Comparison of ENCODE assay signal across 8 cellular contexts in the genomic region with DNA sequence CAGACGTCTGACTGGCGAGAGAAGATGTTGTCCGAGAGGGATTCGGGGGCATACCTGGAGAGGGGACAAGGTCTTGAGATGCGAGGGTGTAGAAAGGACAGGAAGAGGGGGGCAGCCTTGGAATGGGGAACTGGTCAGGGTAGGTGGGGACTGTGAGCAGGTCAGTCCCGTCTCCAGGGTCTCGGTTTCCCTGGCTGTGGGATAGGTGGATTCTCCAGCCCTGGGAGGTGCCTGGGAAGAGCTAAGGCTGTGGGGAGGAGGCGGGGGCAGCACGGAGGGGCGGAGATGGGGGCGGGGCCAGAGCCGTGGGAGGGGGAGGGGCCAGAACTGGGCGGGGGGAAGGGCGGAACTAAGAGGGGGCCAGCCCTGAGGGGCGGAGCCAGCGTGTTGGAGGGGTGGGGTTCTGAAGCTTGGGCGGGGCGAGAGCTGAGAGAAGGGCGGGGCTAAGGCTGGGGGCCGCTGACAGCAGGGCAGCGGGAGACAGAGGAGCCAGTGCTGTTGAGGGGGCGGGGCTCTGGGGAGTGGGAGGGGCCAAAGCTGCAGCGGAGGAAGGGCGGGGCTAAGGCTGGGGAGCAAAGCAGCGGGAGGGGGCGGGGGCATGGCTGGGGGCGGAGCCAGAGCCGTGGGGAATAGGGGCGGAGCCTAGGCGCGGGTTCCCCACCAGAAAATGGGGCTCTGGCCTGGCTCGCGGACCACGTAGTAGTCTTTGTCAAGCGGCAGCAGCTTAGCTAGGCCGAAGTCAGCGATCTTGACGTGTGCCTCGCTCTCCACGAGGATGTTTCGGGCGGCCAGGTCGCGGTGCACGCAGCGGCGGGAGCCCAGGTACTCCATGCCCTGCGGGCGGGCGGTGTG. TPM values are rescaled to one million over a fixed set of nuclear protein-coding genes. Genes with fewer than 3 reads are reported as not detected.
DNase-seq lines count a peak whose midpoint lies in the region; ATAC-seq and TF ChIP-seq lines count a peak whose summit lies in the region.

No MANE protein-coding gene starts in this region.

- ATAC-seq in activated T-helper 17 cell treated with anti-CD3 and anti-CD28 coated beads, Interleukin-2, amount 50 U/mL, for 72 hours (replicated peaks) = peak; percentile 71
- ATAC-seq in HG03039 (IDR thresholded peaks at IDR 0.05; ENCODE audit: unreplicated experiment) = no peak

- no peak overlapping the region for H3K4me3 Mint-ChIP-seq in activated T-helper 17 cell treated with anti-CD3 and anti-CD28 coated beads, Interleukin-2, amount 50 U/mL, for 72 hours

- H3K4me3 ChIP-seq in osteoblast (ENCODE audit: insufficient read depth, low read length) = no peak overlapping the region

- H3K79me2 ChIP-seq in osteoblast (ENCODE audit: insufficient read depth, low read length) = no peaks in the 10 kb centered on the region

- no peaks in the 10 kb centered on the region for H3K4me1 ChIP-seq in osteoblast (ENCODE audit: insufficient read depth, low read length)

- H2AFZ ChIP-seq in osteoblast (ENCODE audit: low read length) = no peak overlapping the region

- no peak overlapping the region for H3K27ac ChIP-seq in osteoblast (ENCODE audit: low read depth, low read length)

- no peaks in the 10 kb centered on the region for H3K27me3 Mint-ChIP-seq in activated T-helper 17 cell treated with anti-CD3 and anti-CD28 coated beads, Interleukin-2, amount 50 U/mL, for 72 hours

- H3K9me3 Mint-ChIP-seq in activated T-helper 17 cell treated with anti-CD3 and anti-CD28 coated beads, Interleukin-2, amount 50 U/mL, for 72 hours = no peaks in the 10 kb centered on the region

- TF ChIP-seq CTCF in osteoblast (IDR thresholded peaks at IDR 0.05; ENCODE audit: extremely low read depth, low read depth, low read length) = no peak

- no peaks in the 10 kb centered on the region for H4K20me1 ChIP-seq in osteoblast (ENCODE audit: insufficient read depth, low read length)

- no peaks in the 10 kb centered on the region for H3K27me3 ChIP-seq in osteoblast (ENCODE audit: insufficient read depth, low read length)

- no peaks in the 10 kb centered on the region for H3K36me3 ChIP-seq in osteoblast (ENCODE audit: insufficient read depth, low read length)

- no peak overlapping the region for H3K4me2 ChIP-seq in osteoblast (ENCODE audit: insufficient read depth, low read length)

- peak; percentile 83 for DNase-seq in NCI-H1436 (lab: John Stamatoyannopoulos, UW)
- no peak for DNase-seq in NCI-H1436 treated with DMSO at 0.1 percent for 48 hours (lab: John Stamatoyannopoulos, UW)
- peak; percentile 18 for DNase-seq in NCI-H345 treated with DMSO at 0.1 percent for 48 hours (lab: John Stamatoyannopoulos, UW; ENCODE audit: unreplicated experiment)
- peak; percentile 62 for DNase-seq in germinal center (ENCODE audit: low spot score)
- peak; percentile 94 for DNase-seq in osteoblast (ENCODE audit: insufficient read length, low spot score, missing footprints)
- no peak for DNase-seq in activated gamma-delta T cell (lab: John Stamatoyannopoulos, UW)

- H3K4me1 Mint-ChIP-seq in activated T-helper 17 cell treated with anti-CD3 and anti-CD28 coated beads, Interleukin-2, amount 50 U/mL, for 72 hours = peaks cover 13% of the 10 kb centered on the region

- no peaks in the 10 kb centered on the region for H3K9me3 ChIP-seq in osteoblast (ENCODE audit: low read depth, low read length)

- H3K36me3 Mint-ChIP-seq in activated T-helper 17 cell treated with anti-CD3 and anti-CD28 coated beads, Interleukin-2, amount 50 U/mL, for 72 hours (ENCODE audit: low read depth) = peaks cover 97% of the 10 kb centered on the region

- no peak overlapping the region for H3K27ac Mint-ChIP-seq in activated T-helper 17 cell treated with anti-CD3 and anti-CD28 coated beads, Interleukin-2, amount 50 U/mL, for 72 hours

RNA-seq across cellular contexts. Expression of a gene that starts 9.5 kb away (rescaled TPM):
- total RNA-seq in activated T-helper 17 cell treated with anti-CD3 and anti-CD28 coated beads, Interleukin-2, amount 50 U/mL, for 72 hours = 1 to 10 TPM; 7.6 to 8.3 TPM
- not detected in 2 replicates for total RNA-seq in osteoblast

RNA-seq across cellular contexts. Expression of a gene that starts 17.0 kb away (rescaled TPM):
- total RNA-seq in activated T-helper 17 cell treated with anti-CD3 and anti-CD28 coated beads, Interleukin-2, amount 50 U/mL, for 72 hours = 100 to 1,000 TPM; 186 to 250 TPM
- 1.8 and 2.4 TPM in 2 replicates for total RNA-seq in osteoblast

RNA-seq across cellular contexts. Expression of a gene that starts 28.9 kb away (rescaled TPM):
- 1,000 to 10,000 TPM; 2,920 to 3,543 TPM for total RNA-seq in activated T-helper 17 cell treated with anti-CD3 and anti-CD28 coated beads, Interleukin-2, amount 50 U/mL, for 72 hours
- total RNA-seq in osteoblast = 786 and 869 TPM in 2 replicates

RNA-seq across cellular contexts. Expression of a gene that starts 35.9 kb away (rescaled TPM):
- 1 to 10 TPM in 1 of 2 donors, not detected in 1; 1.2 TPM for total RNA-seq in activated T-helper 17 cell treated with anti-CD3 and anti-CD28 coated beads, Interleukin-2, amount 50 U/mL, for 72 hours
- total RNA-seq in osteoblast = not detected in 2 replicates

RNA-seq across cellular contexts. Expression of a gene that starts 41.0 kb away (rescaled TPM):
- 1 to 10 TPM in 1 of 2 donors, under 1 TPM in 1; 0.65 to 1.4 TPM for total RNA-seq in activated T-helper 17 cell treated with anti-CD3 and anti-CD28 coated beads, Interleukin-2, amount 50 U/mL, for 72 hours
- total RNA-seq in osteoblast = under 0.01 TPM in 2 replicates

Comparison
In these comparisons a context has a peak if more than half of its experiments do, and no peak if none do; other contexts are left out.
1. DNase-seq: peak in NCI-H1436 (single experiment), NCI-H345 treated with DMSO at 0.1 percent for 48 hours (single experiment), germinal center (single experiment) and osteoblast (single experiment); none in NCI-H1436 treated with DMSO at 0.1 percent for 48 hours (single experiment) and activated gamma-delta T cell (single experiment).
2. RNA of a gene that starts 17.0 kb away (total RNA-seq): 186 to 250 TPM in activated T-helper 17 cell treated with anti-CD3 and anti-CD28 coated beads, Interleukin-2, amount 50 U/mL, for 72 hours; 1.8 to 2.4 TPM in osteoblast; every median in the first group is over 10 times any median in the second.